In the genomic region with DNA sequence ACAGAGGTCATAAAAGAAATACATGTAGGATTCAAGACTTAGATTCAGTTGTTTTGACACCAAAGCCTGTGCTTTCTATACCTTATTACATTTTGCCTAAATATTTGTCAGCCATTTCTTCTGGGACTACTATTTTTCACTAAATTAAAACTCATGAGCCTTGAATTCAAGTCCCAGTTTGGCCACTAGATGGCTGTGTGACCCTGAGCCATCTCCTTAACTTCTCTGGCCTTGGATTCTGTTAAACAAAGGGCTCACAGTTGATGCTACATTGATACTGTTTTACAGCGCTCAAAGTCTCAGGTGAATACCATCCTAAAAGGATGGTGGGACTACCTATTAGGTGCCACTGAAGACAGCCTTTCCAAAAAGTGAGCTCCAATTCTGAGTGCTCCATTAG, we compare ENCODE assay signal across 9 cellular contexts. TPM values are rescaled to one million over a fixed set of nuclear protein-coding genes. Genes with fewer than 3 reads are reported as not detected.
A peak's percentile ranks its signal among the peaks of the same experiment; 100 is the strongest.
DNase-seq lines count a peak whose midpoint lies in the region; ATAC-seq and TF ChIP-seq lines count a peak whose summit lies in the region.
"Had no signal": no experiment of that assay in that cellular context is flagged by ENCODE, and none has a peak within 500 bp of the region (broad histone marks: within the 10 kb centered on the region; RNA-seq: fewer than 3 reads in every experiment).

No MANE protein-coding gene starts in this region.

- no peak overlapping the region for H3K27ac ChIP-seq in PC-9
- H3K27ac ChIP-seq: parathyroid adenoma had no signal

- H3K36me3 ChIP-seq in PC-9 (ENCODE audit: low read depth), result no peaks in the 10 kb centered on the region

- DNase-seq in DMS 273 (lab: John Stamatoyannopoulos, UW; ENCODE audit: unreplicated experiment) (peak; percentile 48), DMS 273 treated with DMSO at 0.1 percent for 48 hours (lab: John Stamatoyannopoulos, UW) (no peak), PC-9 (no peak), head of caudate nucleus (peak in 24 of 42 donors; percentile 3 to 60 (median 32)), GF-D8 (lab: John Stamatoyannopoulos, UW) (no peak), left colon (no peak)

- no peak overlapping the region for H3K4me3 ChIP-seq in PC-9

- H3K27me3 ChIP-seq in PC-9 (ENCODE audit: insufficient read depth, low read depth), result no peaks in the 10 kb centered on the region

- H3K9me2 ChIP-seq in PC-9 (ENCODE audit: insufficient read depth), result no peaks in the 10 kb centered on the region

- no peaks in the 10 kb centered on the region for H3K9me3 ChIP-seq in PC-9 (ENCODE audit: insufficient read depth, low read depth)

- CTCF ChIA-PET in PC-9 (lab: Charles Lee), result no interaction called here

- H2AFZ ChIP-seq in PC-9, result no peak overlapping the region
- H2AFZ ChIP-seq: parathyroid adenoma had no signal

- H4K20me1 ChIP-seq in PC-9 (ENCODE audit: insufficient read depth), result no peaks in the 10 kb centered on the region

- BruUV-seq in PC-9 (replicated peaks; lab: Mats Ljungman, UMichigan), result no TSS peak

- H3F3A ChIP-seq in PC-9 (ENCODE audit: insufficient read depth, low read depth), result no peaks in the 10 kb centered on the region

- no peaks in the 10 kb centered on the region for H3K79me2 ChIP-seq in PC-9 (ENCODE audit: low read depth)
- H3K79me2 ChIP-seq: parathyroid adenoma had no signal

- no peak overlapping the region for H3K4me2 ChIP-seq in PC-9

- POLR2A ChIA-PET in PC-9 (lab: Charles Lee; ENCODE audit: unreplicated experiment), result no interaction called here

- H3K4me1 ChIP-seq in PC-9 (replicated peaks; ENCODE audit: insufficient read depth), result no peaks in the 10 kb centered on the region
- H3K4me1 ChIP-seq: parathyroid adenoma had no signal

- peak; percentile 66 for TF ChIP-seq CTCF in PC-9 (conservative IDR thresholded peaks at IDR 0.05)

- ATAC-seq in GM21390 (IDR thresholded peaks at IDR 0.05; ENCODE audit: unreplicated experiment) (peak; percentile 64), GM18517 (IDR thresholded peaks at IDR 0.05; ENCODE audit: unreplicated experiment) (no peak), left colon (no peak)

- intact Hi-C loops in PC-9 (cut with micrococcal nuclease; ENCODE audit: unreplicated experiment) (no loop called here), head of caudate nucleus (cut with DNase I) (no loop called here), left colon (cut with DNase I, micrococcal nuclease) (no loop called here)

RNA-seq across cellular contexts. Expression of a gene that starts 39.6 kb away (rescaled TPM):
- total RNA-seq in PC-9 (2021), result not detected in 2 replicates
- total RNA-seq in left colon, result not detected

Comparison
In these comparisons a context has a peak if more than half of its experiments do, and no peak if none do; other contexts are left out.
1. DNase-seq: peak in DMS 273 (single experiment) and head of caudate nucleus (24 of 42); none in DMS 273 treated with DMSO at 0.1 percent for 48 hours (single experiment), PC-9 (0 of 2), GF-D8 (single experiment) and left colon (0 of 2).